ENCODE assay signal across 9 cellular contexts in genomic region chr18:59249186-59249774, GRCh38. TPM values are rescaled to one million over a fixed set of nuclear protein-coding genes. Genes with fewer than 3 reads are reported as not detected.
DNase-seq lines count a peak whose midpoint lies in the region; ATAC-seq and TF ChIP-seq lines count a peak whose summit lies in the region.
"Had no signal": no experiment of that assay in that cellular context is flagged by ENCODE, and none has a peak within 500 bp of the region (broad histone marks: within the 10 kb centered on the region; RNA-seq: fewer than 3 reads in every experiment).

No MANE protein-coding gene starts in this region.

- no peaks in the 10 kb centered on the region for H3K9me3 ChIP-seq in GM23248 (ENCODE audit: low read depth)
- no peaks in the 10 kb centered on the region for H3K9me3 ChIP-seq in effector memory CD4-positive, alpha-beta T cell (ENCODE audit: control insufficient read depth, low read length)
- H3K9me3 ChIP-seq: SJSA1 had no signal

- no peaks in the 10 kb centered on the region for H3K9me3 Mint-ChIP-seq in activated CD4-positive, alpha-beta T cell treated with anti-CD3 and anti-CD28 coated beads, Interleukin-2, amount 10 ng/mL, durations not matched to agents 24 days and 14 days
- H3K9me3 Mint-ChIP-seq in glutamatergic neuron (ENCODE audit: unreplicated experiment): peaks cover 4% of the 10 kb centered on the region

- peaks cover 1% of the 10 kb centered on the region for H3K4me1 Mint-ChIP-seq in activated CD4-positive, alpha-beta T cell treated with anti-CD3 and anti-CD28 coated beads, Interleukin-2, amount 10 ng/mL, durations not matched to agents 24 days and 14 days
- no peaks in the 10 kb centered on the region for H3K4me1 Mint-ChIP-seq in glutamatergic neuron (ENCODE audit: low read depth, unreplicated experiment)

- no peak overlapping the region for H3K4me3 ChIP-seq in GM23248
- H3K4me3 ChIP-seq in effector memory CD4-positive, alpha-beta T cell (ENCODE audit: insufficient read depth, low read depth, low read length, poor library complexity, severe bottlenecking): no peak overlapping the region
- H3K4me3 ChIP-seq: SJSA1 had no signal

- H3K9me2 ChIP-seq in GM23248 (ENCODE audit: insufficient read depth): no peaks in the 10 kb centered on the region

- peak; percentile 85 for DNase-seq in COR-L47 (lab: John Stamatoyannopoulos, UW)
- peak; percentile 90 for DNase-seq in GM23248
- peak; percentile 23 for DNase-seq in NCI-H2081 treated with DMSO at 0.1 percent for 48 hours (lab: John Stamatoyannopoulos, UW)
- DNase-seq in activated CD4-positive, alpha-beta T cell treated with anti-CD3 and anti-CD28 coated beads, Interleukin-2, amount 10 ng/mL, durations not matched to agents 24 days and 14 days: peak; percentile 80
- DNase-seq in glutamatergic neuron: peak; percentile 64
- peak; percentile 74 for DNase-seq in renal cortical epithelial cell (ENCODE audit: low read depth)
- DNase-seq in effector memory CD4-positive, alpha-beta T cell: no peak

- H3K79me2 ChIP-seq in GM23248 (ENCODE audit: insufficient read depth): no peaks in the 10 kb centered on the region

- no peak overlapping the region for H3K27ac Mint-ChIP-seq in activated CD4-positive, alpha-beta T cell treated with anti-CD3 and anti-CD28 coated beads, Interleukin-2, amount 10 ng/mL, durations not matched to agents 24 days and 14 days
- H3K27ac Mint-ChIP-seq in glutamatergic neuron (ENCODE audit: unreplicated experiment): no peak overlapping the region

- no peaks in the 10 kb centered on the region for H3F3A ChIP-seq in GM23248 (ENCODE audit: insufficient read depth)

- H3K36me3 Mint-ChIP-seq in activated CD4-positive, alpha-beta T cell treated with anti-CD3 and anti-CD28 coated beads, Interleukin-2, amount 10 ng/mL, durations not matched to agents 24 days and 14 days (ENCODE audit: low read depth): no peaks in the 10 kb centered on the region
- no peaks in the 10 kb centered on the region for H3K36me3 Mint-ChIP-seq in glutamatergic neuron (ENCODE audit: unreplicated experiment)

- H2AFZ ChIP-seq in GM23248: no peak overlapping the region

- H3K27me3 Mint-ChIP-seq in activated CD4-positive, alpha-beta T cell treated with anti-CD3 and anti-CD28 coated beads, Interleukin-2, amount 10 ng/mL, durations not matched to agents 24 days and 14 days: peaks cover 47% of the 10 kb centered on the region
- peaks cover 3% of the 10 kb centered on the region for H3K27me3 Mint-ChIP-seq in glutamatergic neuron (ENCODE audit: unreplicated experiment)

- no peaks in the 10 kb centered on the region for H4K20me1 ChIP-seq in GM23248 (ENCODE audit: insufficient read depth)

- 3 to 9% methylated on average over 5 of the region's 5 CpGs for whole genome bisulfite sequencing in GM23248 (ENCODE audit: low coverage in 1 of 2, low lambda C conversion rate in 2 of 2, missing lambda C conversion rate in 2 of 2), 2 experiments

- H3K27me3 ChIP-seq in GM23248 (replicated peaks; ENCODE audit: insufficient read depth): peaks cover 55% of the 10 kb centered on the region
- peaks cover 3% of the 10 kb centered on the region for H3K27me3 ChIP-seq in effector memory CD4-positive, alpha-beta T cell (replicated peaks; ENCODE audit: control insufficient read depth, insufficient read depth, low read length, poor library complexity, severe bottlenecking)

- no peak overlapping the region for H3K4me2 ChIP-seq in GM23248 (ENCODE audit: unreplicated experiment)

- in situ Hi-C loops in GM23248 (cut with MboI): loop anchor here (25.0 kb wide), 1 partner anchor 563 kb away; no protein-coding TSS in a partner anchor

- intact Hi-C loops in activated CD4-positive, alpha-beta T cell treated with anti-CD3 and anti-CD28 coated beads, Interleukin-2, amount 10 ng/mL, durations not matched to agents 24 days and 14 days (cut with micrococcal nuclease): loop anchor here (1.0 to 2.0 kb wide), 2 partner anchors 59 to 154 kb away; no protein-coding TSS in a partner anchor

- no peak overlapping the region for H3K27ac ChIP-seq in GM23248
- no peak overlapping the region for H3K27ac ChIP-seq in effector memory CD4-positive, alpha-beta T cell (ENCODE audit: insufficient read depth, low read length, poor library complexity, severe bottlenecking)
- H3K27ac ChIP-seq: SJSA1 had no signal

- H3K36me3 ChIP-seq in GM23248 (ENCODE audit: low read depth): no peaks in the 10 kb centered on the region
- H3K36me3 ChIP-seq in effector memory CD4-positive, alpha-beta T cell (ENCODE audit: control insufficient read depth, insufficient read depth, low read length): no peaks in the 10 kb centered on the region
- H3K36me3 ChIP-seq: SJSA1 had no signal

- H3K9ac ChIP-seq in GM23248: no peak overlapping the region

- peak; percentile 62 for TF ChIP-seq CTCF in glutamatergic neuron (IDR thresholded peaks at IDR 0.05; ENCODE audit: partially characterized antibody, unreplicated experiment)

- no peak overlapping the region for H3K4me3 Mint-ChIP-seq in activated CD4-positive, alpha-beta T cell treated with anti-CD3 and anti-CD28 coated beads, Interleukin-2, amount 10 ng/mL, durations not matched to agents 24 days and 14 days
- no peak overlapping the region for H3K4me3 Mint-ChIP-seq in glutamatergic neuron (ENCODE audit: unreplicated experiment)

- H3K4me1 ChIP-seq in GM23248 (ENCODE audit: insufficient read depth): peaks cover 3% of the 10 kb centered on the region; the same call in 1 of the 2 replicates
- H3K4me1 ChIP-seq in effector memory CD4-positive, alpha-beta T cell (ENCODE audit: control insufficient read depth, insufficient read depth, low read length, poor library complexity, severe bottlenecking): no peaks in the 10 kb centered on the region
- H3K4me1 ChIP-seq: SJSA1 had no signal

- no peak for ATAC-seq in GM18498 (IDR thresholded peaks at IDR 0.05; ENCODE audit: unreplicated experiment)

RNA-seq across cellular contexts. Expression of gene RAX, which starts 24.0 kb away (rescaled TPM):
- total RNA-seq in GM23248 (2014; rRNA removed; shearing (Covaris generic)): not detected in 2 replicates
- not detected in 2 replicates for polyA plus RNA-seq in GM23248 (2016; fragmentation: Nextera tagmentation; extraction: Ambion mirVana)
- total RNA-seq in activated CD4-positive, alpha-beta T cell treated with anti-CD3 and anti-CD28 coated beads, Interleukin-2, amount 10 ng/mL, durations not matched to agents 24 days and 14 days: not detected in 2 replicates
- total RNA-seq in glutamatergic neuron (ENCODE audit: unreplicated experiment) (not detected), renal cortical epithelial cell (not detected in 2 replicates)
- total RNA-seq: SJSA1 had no signal

RNA-seq across cellular contexts. Expression of gene GRP, which starts 29.3 kb away (rescaled TPM):
- total RNA-seq in GM23248 (2014; rRNA removed; shearing (Covaris generic)): not detected in 2 replicates
- polyA plus RNA-seq in GM23248 (2016; fragmentation: Nextera tagmentation; extraction: Ambion mirVana): not detected in 2 replicates
- total RNA-seq in activated CD4-positive, alpha-beta T cell treated with anti-CD3 and anti-CD28 coated beads, Interleukin-2, amount 10 ng/mL, durations not matched to agents 24 days and 14 days: not detected in 2 replicates
- total RNA-seq in glutamatergic neuron (ENCODE audit: unreplicated experiment): not detected
- total RNA-seq in renal cortical epithelial cell: not detected in 2 replicates
- total RNA-seq: SJSA1 had no signal

Comparison
In these comparisons a context has a peak if more than half of its experiments do, and no peak if none do; other contexts are left out.
1. DNase-seq: peak in COR-L47 (single experiment), GM23248 (single experiment), NCI-H2081 treated with DMSO at 0.1 percent for 48 hours (single experiment), activated CD4-positive, alpha-beta T cell treated with anti-CD3 and anti-CD28 coated beads, Interleukin-2, amount 10 ng/mL, durations not matched to agents 24 days and 14 days (single experiment), glutamatergic neuron (single experiment) and renal cortical epithelial cell (single experiment); none in effector memory CD4-positive, alpha-beta T cell (0 of 3).